Comparison of ENCODE assay signal across 9 cellular contexts in genomic region chr17:48582750-48583069, GRCh38. TPM values are rescaled to one million over a fixed set of nuclear protein-coding genes. Genes with fewer than 3 reads are reported as not detected.
A peak's percentile ranks its signal among the peaks of the same experiment; 100 is the strongest.
DNase-seq lines count a peak whose midpoint lies in the region; ATAC-seq and TF ChIP-seq lines count a peak whose summit lies in the region.
"Had no signal": no experiment of that assay in that cellular context is flagged by ENCODE, and none has a peak within 500 bp of the region (broad histone marks: within the 10 kb centered on the region; RNA-seq: fewer than 3 reads in every experiment).

No MANE protein-coding gene starts in this region.

- H3K9me3 ChIP-seq in T-helper 17 cell (ENCODE audit: control insufficient read depth, low read length, poor library complexity, severe bottlenecking) (no peaks in the 10 kb centered on the region), lower lobe of right lung (no peaks in the 10 kb centered on the region)

- H3K4me3 ChIP-seq in AG10803 (ENCODE audit: low read length) (peak overlapping the region; percentile 82), lower lobe of right lung (peak overlapping the region; percentile 62)

- no peak for TF ChIP-seq CTCF in AG10803 (conservative IDR thresholded peaks at IDR 0.05; ENCODE audit: low read length)
- TF ChIP-seq CTCF in lower lobe of right lung (IDR thresholded peaks at IDR 0.05), result no peak

- peaks cover 53% of the 10 kb centered on the region for H3K4me1 Mint-ChIP-seq in T-helper 17 cell

- peaks cover 49% of the 10 kb centered on the region for H3K4me1 ChIP-seq in lower lobe of right lung

- H3K27ac ChIP-seq in lower lobe of right lung, result peak overlapping the region; percentile 92

- H3K36me3 ChIP-seq in lower lobe of right lung, result no peaks in the 10 kb centered on the region

- peak overlapping the region; percentile 83 for H3K4me3 Mint-ChIP-seq in T-helper 17 cell

- peaks cover 5% of the 10 kb centered on the region for H3K36me3 Mint-ChIP-seq in T-helper 17 cell (ENCODE audit: low read depth)

- H3K27ac Mint-ChIP-seq in T-helper 17 cell, result peak overlapping the region; percentile 27

- ATAC-seq in T-helper 17 cell, result no peak
- no peak for ATAC-seq in lower lobe of right lung
- no peak for ATAC-seq in GM21619 (IDR thresholded peaks at IDR 0.05; ENCODE audit: unreplicated experiment)
- ATAC-seq in left cardiac atrium, result no peak

- no peak for DNase-seq in AG10803 (ENCODE audit: low read depth)
- no peak for DNase-seq in T-helper 17 cell
- no peak for DNase-seq in lower lobe of right lung
- DNase-seq in NCI-H1092 treated with DMSO at 0.1 percent for 48 hours (lab: John Stamatoyannopoulos, UW), result no peak
- no peak for DNase-seq in left cardiac atrium
- DNase-seq: activated gamma-delta T cell, NCI-H1092, SHP77 had no signal

- H3K27me3 Mint-ChIP-seq in T-helper 17 cell, result peaks cover 84% of the 10 kb centered on the region

- peaks cover 88% of the 10 kb centered on the region for H3K27me3 ChIP-seq in lower lobe of right lung (ENCODE audit: low read depth)

- intact Hi-C loops in lower lobe of right lung (cut with DNase I) (no loop called here), left cardiac atrium (cut with DNase I) (no loop called here)

RNA-seq across cellular contexts. Expression of gene HOXB4, which starts 4.6 kb away (rescaled TPM):
- total RNA-seq in T-helper 17 cell (1 to 10 TPM in 1 of 2 donors, under 1 TPM in 1; 0.91 to 1.8 TPM), lower lobe of right lung (5.8 TPM), left cardiac atrium (1 to 10 TPM in 1 of 2 donors, under 1 TPM in 1; 0.31 to 1.6 TPM)

RNA-seq across cellular contexts. Expression of gene HOXB3, which starts 7.3 kb away (rescaled TPM):
- total RNA-seq in T-helper 17 cell, result 1 to 10 TPM; 1.7 to 4.6 TPM
- total RNA-seq in lower lobe of right lung, result 11.3 TPM
- total RNA-seq in left cardiac atrium, result 1 to 10 TPM; 1.2 to 2.8 TPM

RNA-seq across cellular contexts. Expression of gene HOXB5, which starts 10.9 kb away (rescaled TPM):
- total RNA-seq in T-helper 17 cell, result not detected
- total RNA-seq in lower lobe of right lung, result 3.9 TPM
- under 1 TPM in 1 of 2 donors, not detected in 1; 0.41 TPM for total RNA-seq in left cardiac atrium

RNA-seq across cellular contexts. Expression of gene HOXB6, which starts 22.1 kb away (rescaled TPM):
- total RNA-seq in T-helper 17 cell (not detected), lower lobe of right lung (4.4 TPM), left cardiac atrium (1 to 10 TPM in 1 of 2 donors, under 1 TPM in 1; 0.63 to 2.2 TPM)

RNA-seq across cellular contexts. Expression of gene HOXB7, which starts 28.1 kb away (rescaled TPM):
- total RNA-seq in T-helper 17 cell (under 1 TPM in 1 of 2 donors, not detected in 1; 0.82 TPM), lower lobe of right lung (2.4 TPM), left cardiac atrium (1 to 10 TPM in 1 of 2 donors, under 1 TPM in 1; 0.44 to 1.1 TPM)
